13 cellular contexts compared by ENCODE assay signal in genomic region chr1:244322181-244322580, GRCh38.
DNase-seq lines count a peak whose midpoint lies in the region; ATAC-seq, FAIRE-seq and TF ChIP-seq lines count a peak whose summit lies in the region.
"Had no signal": no experiment of that assay in that cellular context is flagged by ENCODE, and none has a peak within 500 bp of the region (broad histone marks: within the 10 kb centered on the region; RNA-seq: fewer than 3 reads in every experiment).

No MANE protein-coding gene starts in this region.

- CTCF ChIA-PET in Panc1 (lab: Charles Lee), result no interaction called here

- TF ChIP-seq CTCF in Panc1 (IDR thresholded peaks at IDR 0.05), result no peak
- no peak for TF ChIP-seq CTCF in esophagus squamous epithelium (IDR thresholded peaks at IDR 0.05)

- H3K4me1 ChIP-seq in Panc1 (ENCODE audit: control insufficient read depth, insufficient read depth, low read length), result peaks cover 12% of the 10 kb centered on the region
- peaks cover 11 to 64% (median 27%) of the 10 kb centered on the region in 3 donors for H3K4me1 ChIP-seq in esophagus squamous epithelium
- no peaks in the 10 kb centered on the region for H3K4me1 ChIP-seq in skeletal muscle tissue (ENCODE audit: control insufficient read depth in 3 of 3, insufficient read depth in 3 of 3, low read length in 3 of 3)

- TF ChIP-seq POLR2A in esophagus squamous epithelium (IDR thresholded peaks at IDR 0.05) (no peak), H54 (IDR thresholded peaks at IDR 0.05; ENCODE audit: low read depth, low read length) (no peak)

- H3K4me3 ChIP-seq in Panc1 (ENCODE audit: low read depth in 2 of 2, low read length in 2 of 2), result no peak overlapping the region
- peak overlapping the region in 3 of 4 donors; percentile 2 to 44 (median 20) for H3K4me3 ChIP-seq in esophagus squamous epithelium
- H3K4me3 ChIP-seq in skeletal muscle tissue (ENCODE audit: low read length in 3 of 3), result no peak overlapping the region

- H3K36me3 ChIP-seq in Panc1 (ENCODE audit: control insufficient read depth, insufficient read depth, low read length), result no peaks in the 10 kb centered on the region
- H3K36me3 ChIP-seq in esophagus squamous epithelium, result no peaks in the 10 kb centered on the region
- H3K36me3 ChIP-seq in skeletal muscle tissue (ENCODE audit: control insufficient read depth in 3 of 3, insufficient read depth in 3 of 3, low read length in 3 of 3), result no peaks in the 10 kb centered on the region

- 41 to 48% methylated on average over 1 of the region's 1 CpG for WGBS in esophagus squamous epithelium, 2 donors

- no peak overlapping the region for H3K9ac ChIP-seq in skeletal muscle tissue (ENCODE audit: low read depth in 1 of 3, low read length in 3 of 3)

- POLR2A ChIA-PET in Panc1 (lab: Charles Lee), result interaction anchor here (0.5 to 0.6 kb wide), 2 partner anchors 17 to 32 kb away, joined by 3 to 6 read pairs; no protein-coding TSS in a partner anchor

- ATAC-seq in Panc1, result no peak

- H3K27ac ChIP-seq in Panc1 (ENCODE audit: low read length), result peak overlapping the region; percentile 52
- H3K27ac ChIP-seq in esophagus squamous epithelium, result peak overlapping the region; percentile 83 to 90 (median 88)
- peak overlapping the region; percentile 60 for H3K27ac ChIP-seq in skeletal muscle tissue (ENCODE audit: low read depth, low read length)

- BruUV-seq in Panc1 (replicated peaks; lab: Mats Ljungman, UMichigan), result no TSS peak

- no peak for FAIRE-seq in H54 (lab: Jason Lieb, UNC)

- intact Hi-C loops in Panc1 (cut with micrococcal nuclease; ENCODE audit: unreplicated experiment) (loop anchor here (10.0 kb wide), 1 partner anchor 113 kb away; no protein-coding TSS in a partner anchor), esophagus squamous epithelium (cut with DNase I) (no loop called here)

- H3K27me3 ChIP-seq in Panc1 (ENCODE audit: control insufficient read depth, insufficient read depth, low read length) (no peaks in the 10 kb centered on the region), esophagus squamous epithelium (no peaks in the 10 kb centered on the region), skeletal muscle tissue (ENCODE audit: control insufficient read depth in 3 of 3, insufficient read depth in 3 of 3, low read length in 3 of 3) (no peaks in the 10 kb centered on the region)

- in situ Hi-C loops in Panc1 (cut with HindIII; ENCODE audit: low pct_unique_long_range_greater_than_20kb, low sequenced_read_pairs), result no loop called here

- H3K9me3 ChIP-seq in Panc1 (ENCODE audit: control insufficient read depth, insufficient read depth, low read depth, low read length) (no peaks in the 10 kb centered on the region), esophagus squamous epithelium (peaks cover 0 to 6% (median 0%) of the 10 kb centered on the region in 3 donors), skeletal muscle tissue (ENCODE audit: control insufficient read depth in 3 of 3, low read length in 3 of 3) (no peaks in the 10 kb centered on the region)

- DNase-seq in ELR (ENCODE audit: low read depth) (peak; percentile 14), Panc1 (ENCODE audit: low read depth, low spot score) (no peak), esophagus squamous epithelium (lab: John Stamatoyannopoulos, UW) (no peak), H54 (ENCODE audit: insufficient read length, low spot score) (no peak), anterior cingulate cortex (lab: John Stamatoyannopoulos, UW) (no peak), nucleus accumbens (lab: John Stamatoyannopoulos, UW) (no peak)
- DNase-seq: activated CD4-positive, alpha-beta T cell treated with anti-CD3 and anti-CD28 coated beads, Interleukin-2, amount 50 U/mL, for 1 hour; aorta; GF-D8; NCI-H2081; stimulated activated CD4-positive, alpha-beta T cell treated with anti-CD3 and anti-CD28 coated beads, Interleukin-12 subunit alpha, Interleukin-12 subunit beta, amount 100 ng/mL, for 4 hours; stimulated activated naive CD4-positive, alpha-beta T cell treated with Interleukin-2 at 50 U/mL for 16 hours had no signal

Comparison
In these comparisons a context has a peak if more than half of its experiments do, and no peak if none do; other contexts are left out.
1. H3K4me3 ChIP-seq: peak in esophagus squamous epithelium (3 of 4); none in Panc1 (0 of 2) and skeletal muscle tissue (0 of 3).
2. Peak in every context shown above with its lines, with median percentiles within 50 percentile points of each other: H3K27ac ChIP-seq.